27 cellular contexts compared by ENCODE assay signal in genomic region chr7:152131981-152132494, GRCh38.
"Had no signal": no experiment of that assay in that cellular context is flagged by ENCODE, and none has a peak within 500 bp of the region (broad histone marks: within the 10 kb centered on the region; RNA-seq: fewer than 3 reads in every experiment).

No MANE protein-coding gene starts in this region.

- H3K4me3 ChIP-seq: dorsolateral prefrontal cortex, gastroesophageal sphincter, heart left ventricle, hepatocyte, lung, mucosa of descending colon, prostate gland, right atrium auricular region, smooth muscle cell, testis, tibial artery had no signal

- H3K27ac ChIP-seq: gastroesophageal sphincter, heart left ventricle, hepatocyte, prostate gland, right atrium auricular region, tibial artery had no signal

- H3K27me3 ChIP-seq: dorsolateral prefrontal cortex, gastroesophageal sphincter, heart left ventricle, hepatocyte, right atrium auricular region, testis, tibial artery had no signal

- H3K27me3 Mint-ChIP-seq: naive B cell; natural killer cell treated with Interleukin-12 subunit alpha and Interleukin-12 subunit beta and Interleukin-15 and Interleukin-18, amount 100 ng/mL, for 72 hours; stimulated activated memory B cell treated with anti-CD40 and anti-IgM and Interleukin-4, amounts not matched to agents 10 μg/mL and 1 μg/mL and 100 μg/mL, for 72 hours; type B pancreatic cell had no signal

- H3K27ac Mint-ChIP-seq: mesothelial cell of epicardium; stimulated activated memory B cell treated with anti-CD40 and anti-IgM and Interleukin-4, amounts not matched to agents 10 μg/mL and 1 μg/mL and 100 μg/mL, for 72 hours; type B pancreatic cell had no signal

- H3K9me3 Mint-ChIP-seq: natural killer cell treated with Interleukin-12 subunit alpha and Interleukin-12 subunit beta and Interleukin-15 and Interleukin-18, amount 100 ng/mL, for 72 hours; neural crest cell had no signal

- H3K4me1 ChIP-seq: prostate gland had no signal

- DNase-seq: dorsolateral prefrontal cortex; effector CD4-positive, alpha-beta T cell; foreskin fibroblast; heart left ventricle; kidney; mesenchymal stem cell; mucosa of descending colon; naive B cell; stimulated activated CD4-positive, alpha-beta T cell treated with anti-CD3 and anti-CD28 coated beads, Interleukin-12 subunit alpha, Interleukin-12 subunit beta, amount 100 ng/mL, for 4 hours; stimulated activated CD4-positive, alpha-beta T cell treated with anti-CD3 and anti-CD28 coated beads, Interleukin-1b, Interleukin-23, amount 100 ng/mL, for 48 hours; stimulated activated CD4-positive, alpha-beta T cell treated with anti-CD3 and anti-CD28 coated beads, Interleukin-4, amount 100 ng/mL, for 1 hour; stimulated activated naive CD8-positive, alpha-beta T cell treated with anti-CD3 and anti-CD28 coated beads, Interleukin-15, Interleukin-2, amounts not matched to agents 100 U/mL and 50 U/mL, for 24 hours; substantia nigra; tibial artery had no signal

- H3K9me3 ChIP-seq: gastroesophageal sphincter, heart left ventricle, mucosa of descending colon, prostate gland, right atrium auricular region, testis, tibial artery had no signal

- H3K4me3 Mint-ChIP-seq: mesothelial cell of epicardium; natural killer cell treated with Interleukin-12 subunit alpha and Interleukin-12 subunit beta and Interleukin-15 and Interleukin-18, amount 100 ng/mL, for 72 hours; stimulated activated memory B cell treated with anti-CD40 and anti-IgM and Interleukin-4, amounts not matched to agents 10 μg/mL and 1 μg/mL and 100 μg/mL, for 72 hours; type B pancreatic cell had no signal

- ATAC-seq: gastroesophageal sphincter; mucosa of descending colon; natural killer cell treated with Interleukin-12 subunit alpha and Interleukin-12 subunit beta and Interleukin-15 and Interleukin-18, amount 100 ng/mL, for 72 hours; sciatic nerve; stimulated activated memory B cell treated with anti-CD40 and anti-IgM and Interleukin-4, amounts not matched to agents 10 μg/mL and 1 μg/mL and 100 μg/mL, for 72 hours; stimulated activated naive CD8-positive, alpha-beta T cell treated with anti-CD3 and anti-CD28 coated beads, Interleukin-15, Interleukin-2, amounts not matched to agents 100 U/mL and 50 U/mL, for 24 hours had no signal

- H3K4me1 Mint-ChIP-seq: stimulated activated memory B cell treated with anti-CD40 and anti-IgM and Interleukin-4, amounts not matched to agents 10 μg/mL and 1 μg/mL and 100 μg/mL, for 72 hours had no signal
